29 cellular contexts compared by ENCODE assay signal in the genomic region with DNA sequence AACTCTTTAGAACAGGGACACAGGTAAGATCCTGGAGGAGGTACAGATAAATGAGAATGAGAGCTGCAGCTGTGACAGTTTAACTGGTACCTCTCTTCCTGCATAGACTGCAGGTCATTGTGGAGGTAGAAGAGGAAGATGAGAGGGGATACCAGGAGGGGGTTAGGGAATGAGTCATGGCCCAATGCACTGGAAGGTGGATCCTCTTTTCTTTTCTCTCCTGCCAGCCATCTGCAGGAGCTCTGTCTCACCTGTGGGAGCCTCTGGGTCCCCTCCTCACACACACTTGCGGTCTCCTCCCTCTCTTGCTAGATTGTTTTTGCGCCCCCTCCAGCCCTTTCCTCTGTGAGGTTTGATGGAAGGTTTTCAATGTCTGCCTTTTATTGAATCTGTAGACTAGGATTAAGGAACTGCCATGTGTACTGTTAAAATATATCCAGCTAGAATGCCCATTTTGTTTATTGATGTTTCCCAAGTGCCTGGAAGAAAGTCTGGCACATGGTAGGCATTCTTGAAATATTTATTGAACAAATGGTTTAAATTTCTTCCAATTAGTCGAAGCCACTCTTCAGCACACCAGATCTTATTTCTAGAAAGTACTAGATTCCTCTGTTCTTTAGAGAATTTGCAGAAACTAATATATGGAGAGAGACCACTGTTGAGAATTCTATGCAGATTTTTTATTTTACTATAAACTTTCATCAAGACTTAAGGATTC. TPM values are rescaled to one million over a fixed set of nuclear protein-coding genes. Genes with fewer than 3 reads are reported as not detected.
A peak's percentile ranks its signal among the peaks of the same experiment; 100 is the strongest.
DNase-seq lines count a peak whose midpoint lies in the region; ATAC-seq, FAIRE-seq and TF ChIP-seq lines count a peak whose summit lies in the region.
"Had no signal": no experiment of that assay in that cellular context is flagged by ENCODE, and none has a peak within 500 bp of the region (broad histone marks: within the 10 kb centered on the region; RNA-seq: fewer than 3 reads in every experiment).

No MANE protein-coding gene starts in this region.

- no peaks in the 10 kb centered on the region; the same call in 1 of the 2 replicates for H3K9me1 ChIP-seq in IMR-90 (ENCODE audit: insufficient read depth, low read length)

- FAIRE-seq in H1 (lab: Jason Lieb, UNC): no peak
- no peak for FAIRE-seq in small intestine (lab: Jason Lieb, UNC)
- FAIRE-seq: GM18507, HepG2, K562 had no signal

- H3K79me1 ChIP-seq in IMR-90 (ENCODE audit: low read depth in 1 of 2, low read length in 2 of 2) (no peaks in the 10 kb centered on the region), H1 (ENCODE audit: low read depth, low read length) (no peaks in the 10 kb centered on the region)

- peaks cover 2% of the 10 kb centered on the region; the same call in 1 of the 2 replicates for H3K4me1 ChIP-seq in IMR-90 (ENCODE audit: control insufficient read depth, insufficient read depth, low read length)
- H3K4me1 ChIP-seq in H1 (replicated peaks in 1 of 4; ENCODE audit: control insufficient read depth in 3 of 4, insufficient read depth in 4 of 4, low read length in 3 of 4): no peaks in the 10 kb centered on the region
- no peaks in the 10 kb centered on the region for H3K4me1 ChIP-seq in small intestine (ENCODE audit: control insufficient read depth in 2 of 2, insufficient read depth in 1 of 2, low read depth in 1 of 2, low read length in 1 of 2)
- H3K4me1 ChIP-seq: BLaER1, SJSA1 had no signal

- no peaks in the 10 kb centered on the region for H3K23me2 ChIP-seq in H1 (ENCODE audit: low read depth, low read length)

- H4K8ac ChIP-seq in IMR-90 (ENCODE audit: low read depth in 2 of 2, low read length in 2 of 2) (no peak overlapping the region), H1 (ENCODE audit: extremely low read depth, insufficient read depth, low read length) (no peak overlapping the region)

- TF ChIP-seq POLR2A in IMR-90 (IDR thresholded peaks at IDR 0.05; ENCODE audit: low read depth, low read length) (no peak), H1 (IDR thresholded peaks at IDR 0.05; ENCODE audit: control extremely low read depth in 1 of 2, low read depth in 2 of 2, low read length in 2 of 2) (no peak)

- no peak overlapping the region for H2AFZ ChIP-seq in IMR-90 (replicated peaks; ENCODE audit: low read length, poor library complexity)
- H2AFZ ChIP-seq in H1 (ENCODE audit: low read length): no peak overlapping the region
- H2AFZ ChIP-seq: PC-9 had no signal

- no peak overlapping the region for H2BK15ac ChIP-seq in IMR-90 (ENCODE audit: low read depth, low read length)
- no peak overlapping the region for H2BK15ac ChIP-seq in H1 (ENCODE audit: low read length)

- POLR2A ChIA-PET in IMR-90 (lab: Charles Lee; ENCODE audit: unreplicated experiment) (no interaction called here), H1 (lab: Charles Lee; ENCODE audit: partially characterized antibody) (no interaction called here)

- peak; percentile 67 for ATAC-seq in IMR-90 (ENCODE audit: low read depth)
- ATAC-seq in esophagus mucosa: no peak
- ATAC-seq: HepG2, K562, Right ventricle myocardium inferior had no signal

- no peak for TF ChIP-seq CTCF in IMR-90 (conservative IDR thresholded peaks at IDR 0.05; ENCODE audit: low read depth, low read length)
- TF ChIP-seq CTCF in H1 (IDR thresholded peaks at IDR 0.05; ENCODE audit: control extremely low read depth in 1 of 3, insufficient read depth in 1 of 3, low read depth in 1 of 3, low read length in 3 of 3): no peak

- CTCF ChIA-PET in IMR-90 (lab: Yijun Ruan, JAX): no interaction called here
- CTCF ChIA-PET in H1 (lab: Charles Lee; ENCODE audit: partially characterized antibody): interaction anchor here (0.6 to 2.2 kb wide), 5 partner anchors 10 to 36 kb away, joined by 3 to 8 read pairs (median 3); a partner anchor contains a TSS

- H4K20me1 ChIP-seq in IMR-90 (ENCODE audit: insufficient read depth, low read length): no peaks in the 10 kb centered on the region
- no peaks in the 10 kb centered on the region for H4K20me1 ChIP-seq in H1 (replicated peaks in 1 of 2; ENCODE audit: control insufficient read depth in 1 of 2, insufficient read depth in 2 of 2, low read length in 2 of 2)
- H4K20me1 ChIP-seq: BLaER1 had no signal

- H4K91ac ChIP-seq in IMR-90 (ENCODE audit: insufficient read depth, low read depth, low read length): no peak overlapping the region
- no peak overlapping the region for H4K91ac ChIP-seq in H1 (replicated peaks; ENCODE audit: insufficient read length, low read length)

- no TSS peak for BruUV-seq in IMR-90 (replicated peaks; lab: Mats Ljungman, UMichigan)

- in situ Hi-C loops in IMR-90 (cut with MboI; ENCODE audit: low sequenced_read_pairs): no loop called here
- in situ Hi-C loops in ACHN (cut with HindIII; ENCODE audit: low pct_ligation_motif_present, low pct_unique_long_range_greater_than_20kb, low sequenced_read_pairs): no loop called here

- no peak overlapping the region for H2BK12ac ChIP-seq in H1 (ENCODE audit: low read depth, low read length)

- TF ChIP-seq RAD21 in IMR-90 (IDR thresholded peaks at IDR 0.05; ENCODE audit: low read length) (no peak), H1 (IDR thresholded peaks at IDR 0.05 in 1 of 2, conservative IDR thresholded peaks at IDR 0.05 in 1 of 2; ENCODE audit: low read depth in 2 of 2, low read length in 2 of 2) (no peak)

- no peak overlapping the region for H3K27ac ChIP-seq in IMR-90 (ENCODE audit: insufficient read depth, low read length)
- H3K27ac ChIP-seq in H1 (ENCODE audit: low read depth, low read length): no peak overlapping the region
- H3K27ac ChIP-seq in small intestine (ENCODE audit: low read depth in 1 of 2, low read length in 1 of 2): no peak overlapping the region
- H3K27ac ChIP-seq: BLaER1, PC-9, SJSA1 had no signal

- H3K9ac ChIP-seq in IMR-90 (ENCODE audit: low read depth, low read length): no peak overlapping the region
- no peak overlapping the region for H3K9ac ChIP-seq in H1 (replicated peaks in 1 of 4; ENCODE audit: extremely low read depth in 1 of 4, low read depth in 3 of 4, low read length in 3 of 4)
- H3K9ac ChIP-seq: BLaER1 had no signal

- H3K79me2 ChIP-seq in H1 (ENCODE audit: control insufficient read depth in 1 of 2, insufficient read depth in 2 of 2, low read length in 2 of 2): no peaks in the 10 kb centered on the region

- H4K5ac ChIP-seq in IMR-90 (ENCODE audit: low read depth, low read length) (no peak overlapping the region), H1 (ENCODE audit: insufficient read length, low read depth, low read length) (no peak overlapping the region)

- H3K56ac ChIP-seq in IMR-90 (ENCODE audit: extremely low read depth, insufficient read depth, low read length) (no peak overlapping the region), H1 (replicated peaks; ENCODE audit: insufficient read length, low read depth, low read length) (no peak overlapping the region)

- no CpG with 5 or more reads among the region's 3 CpGs for WGBS in IMR-90 (ENCODE audit: extremely low coverage in 2 of 2, insufficient read length in 1 of 2), 2 experiments
- WGBS in H1 (ENCODE audit: extremely low coverage in 1 of 2, insufficient coverage in 1 of 2, insufficient read length in 1 of 2, insufficient replicate concordance in 2 of 2, low coverage in 1 of 2, low lambda C conversion rate in 2 of 2, missing lambda C conversion rate in 1 of 2), 2 experiments: 85% methylated on average over 3 of the region's 3 CpGs; no CpG with 5 or more reads in 1 of the 2 experiments
- whole genome bisulfite sequencing in small intestine, 3 donors: 91 to 96% (median 92%) methylated on average over 3 of the region's 3 CpGs

- DNase-seq in EH (ENCODE audit: low read depth): peak; percentile 39
- no peak for DNase-seq in IMR-90
- DNase-seq in H1 (ENCODE audit: low read depth in 1 of 2, low spot score in 2 of 2): no peak
- peak; percentile 16 for DNase-seq in iPS-NIHi7 (ENCODE audit: extremely low spot score)
- no peak for DNase-seq in ACHN
- DNase-seq in mucosa of gallbladder (ENCODE audit: low spot score): no peak
- DNase-seq in small intestine: no peak
- DNase-seq: CD4-positive, CD25-positive, alpha-beta regulatory T cell; Kasumi-1; NCI-H1105; NCI-H146; NCI-H1930; NCI-H2107; NCI-H446 treated with DMSO at 0.1 percent for 48 hours; NCI-H526; PC-9 had no signal

- H3K14ac ChIP-seq in IMR-90 (replicated peaks; ENCODE audit: low read depth, low read length): no peak overlapping the region
- H3K14ac ChIP-seq in H1 (ENCODE audit: insufficient read length): no peak overlapping the region

- H3K4me2 ChIP-seq in IMR-90 (ENCODE audit: low read depth, low read length) (no peak overlapping the region), H1 (ENCODE audit: insufficient read depth in 1 of 2, low read depth in 2 of 2, low read length in 2 of 2) (no peak overlapping the region)
- H3K4me2 ChIP-seq: BLaER1, PC-9 had no signal

- intact Hi-C loops in IMR-90 (cut with micrococcal nuclease): no loop called here

- H3K36me3 ChIP-seq in IMR-90 (ENCODE audit: control insufficient read depth, insufficient read depth, low read length) (no peaks in the 10 kb centered on the region), H1 (ENCODE audit: control insufficient read depth in 2 of 4, insufficient read depth in 4 of 4, low read length in 3 of 4) (no peaks in the 10 kb centered on the region), small intestine (ENCODE audit: control insufficient read depth in 2 of 2, insufficient read depth in 2 of 2, low read length in 2 of 2) (no peaks in the 10 kb centered on the region)
- H3K36me3 ChIP-seq: BLaER1, SJSA1 had no signal

- no peak overlapping the region for H2AK9ac ChIP-seq in IMR-90 (replicated peaks; ENCODE audit: low read depth, low read length, poor library complexity)

- H3K9me3 ChIP-seq in IMR-90 (ENCODE audit: control insufficient read depth, insufficient read depth, low read length) (no peaks in the 10 kb centered on the region), H1 (ENCODE audit: insufficient read depth in 2 of 2, low read depth in 1 of 2, low read length in 1 of 2) (no peaks in the 10 kb centered on the region), small intestine (ENCODE audit: control insufficient read depth, low read depth) (no peaks in the 10 kb centered on the region)
- H3K9me3 ChIP-seq: BLaER1, SJSA1 had no signal

- dilution Hi-C loops in IMR-90 (cut with HindIII; ENCODE audit: low sequenced_read_pairs, unreplicated experiment): no loop called here

- H3K4me3 ChIP-seq in IMR-90 (ENCODE audit: insufficient read depth, low read depth, low read length): no peak overlapping the region
- H3K4me3 ChIP-seq in H1 (ENCODE audit: extremely low read depth in 1 of 4, insufficient read depth in 2 of 4, low read depth in 3 of 4, low read length in 4 of 4): no peak overlapping the region
- no peak overlapping the region for H3K4me3 ChIP-seq in small intestine (ENCODE audit: low read depth in 1 of 2, low read length in 2 of 2)
- H3K4me3 ChIP-seq: BLaER1, K562, PC-9, SJSA1 had no signal

- H3K27me3 ChIP-seq in IMR-90 (ENCODE audit: control insufficient read depth, insufficient read depth, low read length): no peaks in the 10 kb centered on the region
- H3K27me3 ChIP-seq in H1 (replicated peaks in 1 of 4; ENCODE audit: control insufficient read depth in 3 of 4, extremely low read depth in 1 of 4, insufficient read depth in 3 of 4, low read length in 3 of 4): no peaks in the 10 kb centered on the region
- H3K27me3 ChIP-seq in small intestine (ENCODE audit: control insufficient read depth in 2 of 2, insufficient read depth in 2 of 2, low read length in 2 of 2): no peaks in the 10 kb centered on the region
- H3K27me3 ChIP-seq: BLaER1, SJSA1 had no signal

- no peak overlapping the region for H2BK20ac ChIP-seq in IMR-90 (ENCODE audit: low read depth, low read length)
- H2BK20ac ChIP-seq in H1 (ENCODE audit: low read length): no peak overlapping the region

- H3K23ac ChIP-seq in IMR-90 (ENCODE audit: low read depth, low read length) (no peak overlapping the region), H1 (ENCODE audit: insufficient read length) (no peak overlapping the region)

- H3K18ac ChIP-seq in IMR-90 (ENCODE audit: low read depth, low read length) (no peak overlapping the region), H1 (ENCODE audit: extremely low read depth, low read length) (no peak overlapping the region)

- TF ChIP-seq EP300 in H1 (IDR thresholded peaks at IDR 0.05; ENCODE audit: borderline replicate concordance in 1 of 2, low read depth in 2 of 2, low read length in 2 of 2): no peak

- H2BK5ac ChIP-seq in IMR-90 (ENCODE audit: low read depth, low read length, poor library complexity, severe bottlenecking) (no peak overlapping the region), H1 (ENCODE audit: low read depth, low read length) (no peak overlapping the region)

- H2BK120ac ChIP-seq in IMR-90 (ENCODE audit: low read depth, low read length): no peak overlapping the region
- H2BK120ac ChIP-seq in H1 (replicated peaks; ENCODE audit: low read depth, low read length): no peak overlapping the region

- no peak overlapping the region for H3K4ac ChIP-seq in IMR-90 (ENCODE audit: low read depth, low read length)
- no peak overlapping the region for H3K4ac ChIP-seq in H1 (replicated peaks; ENCODE audit: insufficient read length, low read depth, low read length)

- H2AK5ac ChIP-seq in IMR-90 (ENCODE audit: low read depth, low read length): no peak overlapping the region
- H2AK5ac ChIP-seq in H1 (ENCODE audit: low read depth, low read length): no peak overlapping the region

RNA-seq across cellular contexts. Expression of a gene that starts 13.0 kb away (rescaled TPM):
- total RNA-seq in IMR-90 (2012; rRNA removed) (0.90 and 1.7 TPM in 2 replicates), esophagus mucosa (1.1 TPM), mucosa of gallbladder (2.6 TPM)
- polyA plus RNA-seq in IMR-90 (2012; rRNA removed) (0.43 and 0.55 TPM in 2 replicates), H1 (2011; rRNA removed) (0.35 and 0.36 TPM in 2 replicates), small intestine (1 to 10 TPM in 1 of 3 donors, under 1 TPM in 1, not detected in 1; 0.52 to 2.5 TPM)
- polyA plus RNA-seq in IMR-90 (2012; cell fraction: cytosol; rRNA removed): 0.03 TPM in 1 of 2 replicates, not detected in the other
- 0.83 and 5.7 TPM in 2 replicates for polyA plus RNA-seq in IMR-90 (2012; cell fraction: nucleus; rRNA removed; ENCODE audit: low replicate concordance)
- total RNA-seq in H1 (2021; fragmentation: NEBNext Ultra II Directional; extraction: Animal tissue kit (Norgen Biotek cat#: 25700)): 0.90 and 1.5 TPM in 2 replicates
- polyA plus RNA-seq in H1 (2011; cell fraction: cytosol; rRNA removed): 1.1 TPM
- polyA plus RNA-seq in H1 (2011; cell fraction: nucleus; rRNA removed): 1.3 TPM
- 1.1 to 1.9 TPM (median 1.6 TPM) in 4 replicates for polyA plus RNA-seq in H1 (2012, experiment 1 of 2)
- polyA plus RNA-seq in H1 (2012, experiment 2 of 2): not detected
- 1.3 TPM for polyA plus RNA-seq in H1 (2013, experiment 1 of 2)
- 1.1 TPM for polyA plus RNA-seq in H1 (2013, experiment 2 of 2)
- 1.6 and 2.0 TPM in 2 replicates for polyA minus RNA-seq in H1 (2011; rRNA and poly(A)+ RNA removed)
- 1.4 TPM for polyA minus RNA-seq in H1 (2011; cell fraction: cytosol; rRNA and poly(A)+ RNA removed)
- polyA minus RNA-seq in H1 (2011; cell fraction: nucleus; rRNA and poly(A)+ RNA removed): 7.8 TPM
- total RNA-seq: HT-29, M059J had no signal

RNA-seq across cellular contexts. Expression of a gene that starts 28.6 kb away (rescaled TPM):
- total RNA-seq in IMR-90 (2012; rRNA removed) (not detected in 2 replicates), esophagus mucosa (not detected), mucosa of gallbladder (not detected)
- polyA plus RNA-seq in IMR-90 (2012; rRNA removed) (not detected in 2 replicates), H1 (2011; rRNA removed) (0.41 and 0.65 TPM in 2 replicates), small intestine (not detected)
- not detected in 2 replicates for polyA plus RNA-seq in IMR-90 (2012; cell fraction: cytosol; rRNA removed)
- not detected in 2 replicates for polyA plus RNA-seq in IMR-90 (2012; cell fraction: nucleus; rRNA removed; ENCODE audit: low replicate concordance)
- total RNA-seq in H1 (2021; fragmentation: NEBNext Ultra II Directional; extraction: Animal tissue kit (Norgen Biotek cat#: 25700)): 0.63 and 0.99 TPM in 2 replicates
- polyA plus RNA-seq in H1 (2011; cell fraction: cytosol; rRNA removed): 0.79 TPM
- 0.16 TPM for polyA plus RNA-seq in H1 (2011; cell fraction: nucleus; rRNA removed)
- 0.87 to 1.5 TPM (median 1.0 TPM) in 4 replicates for polyA plus RNA-seq in H1 (2012, experiment 1 of 2)
- polyA plus RNA-seq in H1 (2012, experiment 2 of 2): 0.26 TPM
- polyA plus RNA-seq in H1 (2013, experiment 1 of 2): 0.83 TPM
- 0.79 TPM for polyA plus RNA-seq in H1 (2013, experiment 2 of 2)
- 0.60 and 1.1 TPM in 2 replicates for polyA minus RNA-seq in H1 (2011; rRNA and poly(A)+ RNA removed)
- polyA minus RNA-seq in H1 (2011; cell fraction: cytosol; rRNA and poly(A)+ RNA removed): 0.95 TPM
- polyA minus RNA-seq in H1 (2011; cell fraction: nucleus; rRNA and poly(A)+ RNA removed): 0.30 TPM
- total RNA-seq: A673; CD4-positive, CD25-positive, alpha-beta regulatory T cell; G401; H4; HepG2; HT-29; M059J; PC-9; Right ventricle myocardium inferior; RPMI7951; SJSA1 had no signal
- polyA plus RNA-seq: HepG2 had no signal

RNA-seq across cellular contexts. Expression of a gene that starts 35.2 kb away (rescaled TPM):
- total RNA-seq in IMR-90 (2012; rRNA removed) (3.6 and 5.3 TPM in 2 replicates), esophagus mucosa (4.0 TPM), mucosa of gallbladder (11.6 TPM)
- polyA plus RNA-seq in IMR-90 (2012; rRNA removed) (2.0 and 2.7 TPM in 2 replicates), H1 (2011; rRNA removed) (1.6 and 3.0 TPM in 2 replicates), small intestine (1 to 10 TPM; 4.1 to 7.2 (median 4.3) TPM)
- polyA plus RNA-seq in IMR-90 (2012; cell fraction: cytosol; rRNA removed): 0.29 and 0.94 TPM in 2 replicates
- polyA plus RNA-seq in IMR-90 (2012; cell fraction: nucleus; rRNA removed; ENCODE audit: low replicate concordance): 1.2 and 4.6 TPM in 2 replicates
- total RNA-seq in H1 (2021; fragmentation: NEBNext Ultra II Directional; extraction: Animal tissue kit (Norgen Biotek cat#: 25700)): 8.6 and 10.7 TPM in 2 replicates
- polyA plus RNA-seq in H1 (2011; cell fraction: cytosol; rRNA removed): 3.9 TPM
- 2.4 TPM for polyA plus RNA-seq in H1 (2011; cell fraction: nucleus; rRNA removed)
- 5.1 to 10.4 TPM (median 6.4 TPM) in 4 replicates for polyA plus RNA-seq in H1 (2012, experiment 1 of 2)
- polyA plus RNA-seq in H1 (2012, experiment 2 of 2): 0.96 TPM
- polyA plus RNA-seq in H1 (2013, experiment 1 of 2): 6.4 TPM
- 6.2 TPM for polyA plus RNA-seq in H1 (2013, experiment 2 of 2)
- 2.0 and 2.2 TPM in 2 replicates for polyA minus RNA-seq in H1 (2011; rRNA and poly(A)+ RNA removed)
- 2.9 TPM for polyA minus RNA-seq in H1 (2011; cell fraction: cytosol; rRNA and poly(A)+ RNA removed)
- polyA minus RNA-seq in H1 (2011; cell fraction: nucleus; rRNA and poly(A)+ RNA removed): 9.9 TPM

RNA-seq across cellular contexts. Expression of a gene that starts 50.1 kb away (rescaled TPM):
- under 0.01 and 0.28 TPM in 2 replicates for total RNA-seq in IMR-90 (2012; rRNA removed)
- 0.09 TPM in 1 of 2 replicates, not detected in the other for polyA plus RNA-seq in IMR-90 (2012; rRNA removed)
- polyA plus RNA-seq in IMR-90 (2012; cell fraction: cytosol; rRNA removed): not detected in 2 replicates
- 0.29 TPM in 1 of 2 replicates, not detected in the other for polyA plus RNA-seq in IMR-90 (2012; cell fraction: nucleus; rRNA removed; ENCODE audit: low replicate concordance)
- not detected in 2 replicates for total RNA-seq in H1 (2021; fragmentation: NEBNext Ultra II Directional; extraction: Animal tissue kit (Norgen Biotek cat#: 25700))
- polyA plus RNA-seq in H1 (2011; rRNA removed): not detected in 2 replicates
- 0.05 TPM for polyA plus RNA-seq in H1 (2011; cell fraction: cytosol; rRNA removed)
- not detected for polyA plus RNA-seq in H1 (2011; cell fraction: nucleus; rRNA removed)
- polyA plus RNA-seq in H1 (2012, experiment 1 of 2): not detected in 4 replicates
- not detected for polyA plus RNA-seq in H1 (2012, experiment 2 of 2)
- polyA plus RNA-seq in H1 (2013, experiment 1 of 2): 0.04 TPM
- polyA plus RNA-seq in H1 (2013, experiment 2 of 2): 0.07 TPM
- not detected in 2 replicates for polyA minus RNA-seq in H1 (2011; rRNA and poly(A)+ RNA removed)
- polyA minus RNA-seq in H1 (2011; cell fraction: cytosol; rRNA and poly(A)+ RNA removed): not detected
- not detected for polyA minus RNA-seq in H1 (2011; cell fraction: nucleus; rRNA and poly(A)+ RNA removed)
- 0.28 TPM for total RNA-seq in esophagus mucosa
- total RNA-seq in mucosa of gallbladder: 0.40 TPM
- under 1 TPM in 1 of 3 donors, not detected in 2; 0.06 TPM for polyA plus RNA-seq in small intestine
- total RNA-seq: A673; CD4-positive, CD25-positive, alpha-beta regulatory T cell; HepG2; HT-29; SJSA1 had no signal
- polyA plus RNA-seq: CD4-positive, CD25-positive, alpha-beta regulatory T cell; HepG2 had no signal

Comparison
In these comparisons a context has a peak if more than half of its experiments do, and no peak if none do; other contexts are left out.
1. DNase-seq: peak in EH (single experiment) and iPS-NIHi7 (single experiment); none in IMR-90 (single experiment), H1 (0 of 2), ACHN (single experiment), mucosa of gallbladder (single experiment) and small intestine (single experiment).